In genomic region chr6:1482381-1483166, GRCh38 we compare ENCODE assay signal across 1 cellular context.
TF ChIP-seq lines count a peak whose summit lies in the region.

No MANE protein-coding gene starts in this region.

TF ChIP-seq in GM23338, 12 proteins besides CTCF, POLR2A, EP300 and RAD21 (continued from another document):
- TF ChIP-seq ETS1 (IDR thresholded peaks at IDR 0.05) (no peak), ZNF331 (CRISPR knock-in tag; IDR thresholded peaks at IDR 0.05; ENCODE audit: low read depth) (no peak)
